2 cellular contexts compared by ENCODE assay signal in genomic region chr5:178338750-178339144, GRCh38.
TF ChIP-seq lines count a peak whose summit lies in the region.

No MANE protein-coding gene starts in this region.

TF ChIP-seq in liver, 16 proteins besides CTCF, POLR2A, EP300 and RAD21 (continued from another document):
- TF ChIP-seq ZBTB33 (IDR thresholded peaks at IDR 0.05) (no peak), YY1 (IDR thresholded peaks at IDR 0.05) (no peak), MAX (IDR thresholded peaks at IDR 0.05) (no peak), NR2F2 (IDR thresholded peaks at IDR 0.05) (no peak), EGR1 (IDR thresholded peaks at IDR 0.05; ENCODE audit: low read depth in 2 of 2) (no peak), SP1 (IDR thresholded peaks at IDR 0.05) (no peak), HNF4A (conservative IDR thresholded peaks at IDR 0.05) (no peak), FOXA1 (IDR thresholded peaks at IDR 0.05) (no peak), JUND (IDR thresholded peaks at IDR 0.05) (no peak), GABPA (IDR thresholded peaks at IDR 0.05 in 1 of 2, conservative IDR thresholded peaks at IDR 0.05 in 1 of 2) (no peak), FOXA2 (IDR thresholded peaks at IDR 0.05) (no peak)
- TF ChIP-seq, protein P1, sequence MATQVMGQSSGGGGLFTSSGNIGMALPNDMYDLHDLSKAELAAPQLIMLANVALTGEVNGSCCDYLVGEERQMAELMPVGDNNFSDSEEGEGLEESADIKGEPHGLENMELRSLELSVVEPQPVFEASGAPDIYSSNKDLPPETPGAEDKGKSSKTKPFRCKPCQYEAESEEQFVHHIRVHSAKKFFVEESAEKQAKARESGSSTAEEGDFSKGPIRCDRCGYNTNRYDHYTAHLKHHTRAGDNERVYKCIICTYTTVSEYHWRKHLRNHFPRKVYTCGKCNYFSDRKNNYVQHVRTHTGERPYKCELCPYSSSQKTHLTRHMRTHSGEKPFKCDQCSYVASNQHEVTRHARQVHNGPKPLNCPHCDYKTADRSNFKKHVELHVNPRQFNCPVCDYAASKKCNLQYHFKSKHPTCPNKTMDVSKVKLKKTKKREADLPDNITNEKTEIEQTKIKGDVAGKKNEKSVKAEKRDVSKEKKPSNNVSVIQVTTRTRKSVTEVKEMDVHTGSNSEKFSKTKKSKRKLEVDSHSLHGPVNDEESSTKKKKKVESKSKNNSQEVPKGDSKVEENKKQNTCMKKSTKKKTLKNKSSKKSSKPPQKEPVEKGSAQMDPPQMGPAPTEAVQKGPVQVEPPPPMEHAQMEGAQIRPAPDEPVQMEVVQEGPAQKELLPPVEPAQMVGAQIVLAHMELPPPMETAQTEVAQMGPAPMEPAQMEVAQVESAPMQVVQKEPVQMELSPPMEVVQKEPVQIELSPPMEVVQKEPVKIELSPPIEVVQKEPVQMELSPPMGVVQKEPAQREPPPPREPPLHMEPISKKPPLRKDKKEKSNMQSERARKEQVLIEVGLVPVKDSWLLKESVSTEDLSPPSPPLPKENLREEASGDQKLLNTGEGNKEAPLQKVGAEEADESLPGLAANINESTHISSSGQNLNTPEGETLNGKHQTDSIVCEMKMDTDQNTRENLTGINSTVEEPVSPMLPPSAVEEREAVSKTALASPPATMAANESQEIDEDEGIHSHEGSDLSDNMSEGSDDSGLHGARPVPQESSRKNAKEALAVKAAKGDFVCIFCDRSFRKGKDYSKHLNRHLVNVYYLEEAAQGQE (IDR thresholded peaks at IDR 0.05) = no peak

TF ChIP-seq in HepG2, 621 proteins besides CTCF, POLR2A, EP300 and RAD21 (continued from another document):
- TF ChIP-seq ZBTB34 (CRISPR knock-in tag; IDR thresholded peaks at IDR 0.05) (no peak), SOX13 (IDR thresholded peaks at IDR 0.05) (no peak), SOX13 (CRISPR knock-in tag; conservative IDR thresholded peaks at IDR 0.05 in 1 of 2, IDR thresholded peaks at IDR 0.05 in 1 of 2) (no peak), CENPX (CRISPR knock-in tag; IDR thresholded peaks at IDR 0.05) (no peak), KLF11 (CRISPR knock-in tag; IDR thresholded peaks at IDR 0.05) (no peak), ZNF670 (CRISPR knock-in tag; IDR thresholded peaks at IDR 0.05; ENCODE audit: borderline replicate concordance) (no peak), DPF2 (CRISPR knock-in tag; IDR thresholded peaks at IDR 0.05; ENCODE audit: borderline replicate concordance, low read depth) (no peak), TBX3 (IDR thresholded peaks at IDR 0.05; ENCODE audit: borderline replicate concordance) (no peak), ZNF841 (CRISPR knock-in tag; IDR thresholded peaks at IDR 0.05; ENCODE audit: borderline replicate concordance) (no peak), KAT8 (CRISPR knock-in tag; IDR thresholded peaks at IDR 0.05) (no peak), ZKSCAN1 (IDR thresholded peaks at IDR 0.05; ENCODE audit: low read length) (no peak)
- TF ChIP-seq, protein P2, sequence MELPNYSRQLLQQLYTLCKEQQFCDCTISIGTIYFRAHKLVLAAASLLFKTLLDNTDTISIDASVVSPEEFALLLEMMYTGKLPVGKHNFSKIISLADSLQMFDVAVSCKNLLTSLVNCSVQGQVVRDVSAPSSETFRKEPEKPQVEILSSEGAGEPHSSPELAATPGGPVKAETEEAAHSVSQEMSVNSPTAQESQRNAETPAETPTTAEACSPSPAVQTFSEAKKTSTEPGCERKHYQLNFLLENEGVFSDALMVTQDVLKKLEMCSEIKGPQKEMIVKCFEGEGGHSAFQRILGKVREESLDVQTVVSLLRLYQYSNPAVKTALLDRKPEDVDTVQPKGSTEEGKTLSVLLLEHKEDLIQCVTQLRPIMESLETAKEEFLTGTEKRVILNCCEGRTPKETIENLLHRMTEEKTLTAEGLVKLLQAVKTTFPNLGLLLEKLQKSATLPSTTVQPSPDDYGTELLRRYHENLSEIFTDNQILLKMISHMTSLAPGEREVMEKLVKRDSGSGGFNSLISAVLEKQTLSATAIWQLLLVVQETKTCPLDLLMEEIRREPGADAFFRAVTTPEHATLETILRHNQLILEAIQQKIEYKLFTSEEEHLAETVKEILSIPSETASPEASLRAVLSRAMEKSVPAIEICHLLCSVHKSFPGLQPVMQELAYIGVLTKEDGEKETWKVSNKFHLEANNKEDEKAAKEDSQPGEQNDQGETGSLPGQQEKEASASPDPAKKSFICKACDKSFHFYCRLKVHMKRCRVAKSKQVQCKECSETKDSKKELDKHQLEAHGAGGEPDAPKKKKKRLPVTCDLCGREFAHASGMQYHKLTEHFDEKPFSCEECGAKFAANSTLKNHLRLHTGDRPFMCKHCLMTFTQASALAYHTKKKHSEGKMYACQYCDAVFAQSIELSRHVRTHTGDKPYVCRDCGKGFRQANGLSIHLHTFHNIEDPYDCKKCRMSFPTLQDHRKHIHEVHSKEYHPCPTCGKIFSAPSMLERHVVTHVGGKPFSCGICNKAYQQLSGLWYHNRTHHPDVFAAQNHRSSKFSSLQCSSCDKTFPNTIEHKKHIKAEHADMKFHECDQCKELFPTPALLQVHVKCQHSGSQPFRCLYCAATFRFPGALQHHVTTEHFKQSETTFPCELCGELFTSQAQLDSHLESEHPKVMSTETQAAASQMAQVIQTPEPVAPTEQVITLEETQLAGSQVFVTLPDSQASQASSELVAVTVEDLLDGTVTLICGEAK (IDR thresholded peaks at IDR 0.05) = no peak
- TF ChIP-seq, protein P2 (CRISPR knock-in tag; IDR thresholded peaks at IDR 0.05) = no peak
